Comparison of ENCODE assay signal across 10 cellular contexts in the genomic region with DNA sequence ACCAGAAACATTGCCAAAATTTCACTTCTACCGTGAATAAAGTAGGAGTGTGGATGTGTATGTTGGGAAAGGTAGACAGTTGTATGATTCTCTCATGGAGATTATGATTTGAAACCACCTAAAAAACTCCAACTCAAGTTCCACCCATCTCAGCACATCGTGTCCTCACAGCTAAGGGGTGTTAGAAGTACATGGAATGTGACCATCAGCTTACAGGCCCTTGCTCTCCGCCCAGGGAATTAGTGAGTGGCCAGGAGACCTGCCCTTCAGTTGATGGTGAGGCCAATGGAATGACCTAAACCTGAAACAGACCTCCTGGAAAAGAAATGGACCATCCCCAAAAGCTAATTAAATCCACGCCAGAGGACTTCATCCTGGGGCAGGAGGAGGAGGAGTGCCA. TPM values are rescaled to one million over a fixed set of nuclear protein-coding genes. Genes with fewer than 3 reads are reported as not detected.
DNase-seq lines count a peak whose midpoint lies in the region; ATAC-seq and TF ChIP-seq lines count a peak whose summit lies in the region.
"Had no signal": no experiment of that assay in that cellular context is flagged by ENCODE, and none has a peak within 500 bp of the region (broad histone marks: within the 10 kb centered on the region; RNA-seq: fewer than 3 reads in every experiment).

No MANE protein-coding gene starts in this region.

- H3K27ac ChIP-seq in AG04450 (ENCODE audit: low read depth, low read length), result no peak overlapping the region
- H3K27ac ChIP-seq in right cardiac atrium (ENCODE audit: low read length), result no peak overlapping the region
- H3K27ac ChIP-seq in osteoblast (ENCODE audit: low read depth, low read length), result no peak overlapping the region
- H3K27ac ChIP-seq in adrenal gland, result no peak overlapping the region

- H3K27me3 ChIP-seq in AG04450 (ENCODE audit: control insufficient read depth, insufficient read depth, low read length) (peaks cover 26% of the 10 kb centered on the region), adipocyte (replicated peaks; ENCODE audit: control insufficient read depth, insufficient read depth, low read length) (peaks cover 9% of the 10 kb centered on the region), right cardiac atrium (ENCODE audit: control insufficient read depth, insufficient read depth) (no peaks in the 10 kb centered on the region), osteoblast (ENCODE audit: insufficient read depth, low read length) (peaks cover 57% of the 10 kb centered on the region), adrenal gland (peaks cover 14% of the 10 kb centered on the region)

- ATAC-seq in right cardiac atrium, result peak; percentile 19 to 79
- ATAC-seq in GM19397 (IDR thresholded peaks at IDR 0.05; ENCODE audit: unreplicated experiment), result no peak
- ATAC-seq in HG03460 (IDR thresholded peaks at IDR 0.05; ENCODE audit: unreplicated experiment), result no peak
- ATAC-seq: activated CD4-positive, alpha-beta T cell treated with anti-CD3 and anti-CD28 coated beads for 36 hours had no signal

- H3K79me2 ChIP-seq in osteoblast (ENCODE audit: insufficient read depth, low read length), result no peaks in the 10 kb centered on the region

- TF ChIP-seq CTCF in AG04450 (IDR thresholded peaks at IDR 0.05; ENCODE audit: low read depth, low read length) (no peak), osteoblast (IDR thresholded peaks at IDR 0.05; ENCODE audit: extremely low read depth, low read depth, low read length) (no peak), adrenal gland (IDR thresholded peaks at IDR 0.05) (no peak)

- no peak overlapping the region for H3K27ac Mint-ChIP-seq in activated naive CD4-positive, alpha-beta T cell treated with anti-CD3 and anti-CD28 coated beads for 36 hours
- H3K27ac Mint-ChIP-seq: activated CD4-positive, alpha-beta T cell treated with anti-CD3 and anti-CD28 coated beads for 36 hours had no signal

- H3K4me2 ChIP-seq in osteoblast (ENCODE audit: insufficient read depth, low read length), result peak overlapping the region; percentile 89

- H3K36me3 ChIP-seq in adipocyte (ENCODE audit: control insufficient read depth, insufficient read depth, low read length, severe bottlenecking), result no peaks in the 10 kb centered on the region
- no peaks in the 10 kb centered on the region for H3K36me3 ChIP-seq in osteoblast (ENCODE audit: insufficient read depth, low read length)
- no peaks in the 10 kb centered on the region for H3K36me3 ChIP-seq in adrenal gland (replicated peaks in 1 of 2)

- H3K9me3 ChIP-seq in AG04450 (ENCODE audit: control insufficient read depth, insufficient read depth, low read length) (peaks cover 13% of the 10 kb centered on the region), adipocyte (ENCODE audit: control insufficient read depth, low read length) (peaks cover 17% of the 10 kb centered on the region), right cardiac atrium (ENCODE audit: control insufficient read depth, low read length) (no peaks in the 10 kb centered on the region), osteoblast (ENCODE audit: low read depth, low read length) (no peaks in the 10 kb centered on the region), adrenal gland (replicated peaks in 1 of 3) (no peaks in the 10 kb centered on the region)

- POLR2A ChIA-PET in AG04450 (lab: Yijun Ruan, JAX), result no interaction called here

- 49% methylated on average over 4 of the region's 4 CpGs for WGBS in right cardiac atrium
- WGBS in adrenal gland, 4 donors, result 55 to 64% (median 57%) methylated on average over 4 of the region's 4 CpGs

- no peaks in the 10 kb centered on the region for H4K20me1 ChIP-seq in osteoblast (ENCODE audit: insufficient read depth, low read length)

- no peaks in the 10 kb centered on the region for H3K36me3 Mint-ChIP-seq in activated naive CD4-positive, alpha-beta T cell treated with anti-CD3 and anti-CD28 coated beads for 36 hours (ENCODE audit: low read depth)

- no peak overlapping the region for H2AFZ ChIP-seq in osteoblast (ENCODE audit: low read length)

- H3K9ac ChIP-seq in adipocyte (ENCODE audit: low read length), result peak overlapping the region; percentile 18

- H3K4me1 Mint-ChIP-seq in activated naive CD4-positive, alpha-beta T cell treated with anti-CD3 and anti-CD28 coated beads for 36 hours (ENCODE audit: low read depth), result peaks cover 5% of the 10 kb centered on the region

- H3K27me3 Mint-ChIP-seq in activated naive CD4-positive, alpha-beta T cell treated with anti-CD3 and anti-CD28 coated beads for 36 hours (ENCODE audit: low read depth), result peaks cover 49% of the 10 kb centered on the region

- no peak overlapping the region for H3K4me3 Mint-ChIP-seq in activated naive CD4-positive, alpha-beta T cell treated with anti-CD3 and anti-CD28 coated beads for 36 hours
- H3K4me3 Mint-ChIP-seq: activated CD4-positive, alpha-beta T cell treated with anti-CD3 and anti-CD28 coated beads for 36 hours had no signal

- DNase-seq in AG04450 (ENCODE audit: low read depth, low spot score), result no peak
- DNase-seq in adipocyte (ENCODE audit: low read depth), result no peak
- peak in 2 of 3 donors; percentile 36 to 46 for DNase-seq in right cardiac atrium
- DNase-seq in osteoblast (ENCODE audit: insufficient read length, low spot score, missing footprints), result no peak
- DNase-seq in adrenal gland, result no peak
- DNase-seq in activated naive CD4-positive, alpha-beta T cell treated with anti-CD3 and anti-CD28 coated beads for 36 hours, result no peak
- DNase-seq: activated CD4-positive, alpha-beta T cell treated with anti-CD3 and anti-CD28 coated beads for 36 hours; trophoblast cell had no signal

- no peak for TF ChIP-seq POLR2A in adrenal gland (IDR thresholded peaks at IDR 0.05)

- H3K4me1 ChIP-seq in adipocyte (ENCODE audit: control insufficient read depth, insufficient read depth, low read length), result peaks cover 16% of the 10 kb centered on the region
- no peaks in the 10 kb centered on the region for H3K4me1 ChIP-seq in right cardiac atrium (ENCODE audit: control insufficient read depth, insufficient read depth, low read length)
- peaks cover 16% of the 10 kb centered on the region for H3K4me1 ChIP-seq in osteoblast (ENCODE audit: insufficient read depth, low read length)
- H3K4me1 ChIP-seq in adrenal gland (replicated peaks in 1 of 2), result peaks cover 0 to 9% of the 10 kb centered on the region in 2 donors

- H3K9me3 Mint-ChIP-seq in activated naive CD4-positive, alpha-beta T cell treated with anti-CD3 and anti-CD28 coated beads for 36 hours, result peaks cover 2% of the 10 kb centered on the region

- CTCF ChIA-PET in AG04450 (lab: Charles Lee), result interaction anchor here (1.0 to 3.9 kb wide), 3 partner anchors 14 to 134 kb away, joined by 3 to 12 read pairs (median 3); no protein-coding TSS in a partner anchor
- CTCF ChIA-PET in activated naive CD4-positive, alpha-beta T cell treated with anti-CD3 and anti-CD28 coated beads for 36 hours (lab: Charles Lee), result no interaction called here

- intact Hi-C loops in right cardiac atrium (cut with DNase I) (no loop called here), adrenal gland (cut with DNase I) (no loop called here)
- intact Hi-C loops in activated naive CD4-positive, alpha-beta T cell treated with anti-CD3 and anti-CD28 coated beads for 36 hours (cut with micrococcal nuclease), result no loop called here

- H3K4me3 ChIP-seq in AG04450 (ENCODE audit: low read depth, low read length) (peak overlapping the region; percentile 62), adipocyte (ENCODE audit: low read length) (peak overlapping the region; percentile 74), right cardiac atrium (ENCODE audit: low read length) (peak overlapping the region; percentile 15), osteoblast (ENCODE audit: insufficient read depth, low read length) (peak overlapping the region; percentile 70), adrenal gland (no peak overlapping the region)

RNA-seq across cellular contexts. Expression of gene WNT2, which starts 2.1 kb away (rescaled TPM):
- 24.4 and 27.0 TPM in 2 replicates for polyA plus RNA-seq in AG04450 (2011; rRNA removed)
- 23.5 and 34.4 TPM in 2 replicates for polyA minus RNA-seq in AG04450 (2011; rRNA and poly(A)+ RNA removed)
- 1 to 10 TPM; 1.2 to 4.4 (median 1.6) TPM for total RNA-seq in right cardiac atrium
- 0.57 TPM for polyA plus RNA-seq in right cardiac atrium
- total RNA-seq in osteoblast, result under 0.01 TPM in 2 replicates
- under 1 TPM in 1 of 8 donors, not detected in 7; 0.72 TPM for total RNA-seq in adrenal gland
- under 1 TPM in 1 of 3 donors, not detected in 2; 0.07 TPM for polyA plus RNA-seq in adrenal gland
- total RNA-seq in activated naive CD4-positive, alpha-beta T cell treated with anti-CD3 and anti-CD28 coated beads for 36 hours, result not detected
- total RNA-seq: activated CD4-positive, alpha-beta T cell treated with anti-CD3 and anti-CD28 coated beads for 36 hours had no signal

Comparison
In these comparisons a context has a peak if more than half of its experiments do, and no peak if none do; other contexts are left out.
1. DNase-seq: peak in right cardiac atrium (2 of 3); none in AG04450 (single experiment), adipocyte (single experiment), osteoblast (single experiment), adrenal gland (0 of 7) and activated naive CD4-positive, alpha-beta T cell treated with anti-CD3 and anti-CD28 coated beads for 36 hours (single experiment).
2. H3K4me3 ChIP-seq: peak in AG04450 (single experiment), adipocyte (single experiment), right cardiac atrium (single experiment) and osteoblast (single experiment); none in adrenal gland (0 of 4).
3. ATAC-seq: peak in right cardiac atrium (2 of 2); none in GM19397 (single experiment) and HG03460 (single experiment).